In the genomic region with DNA sequence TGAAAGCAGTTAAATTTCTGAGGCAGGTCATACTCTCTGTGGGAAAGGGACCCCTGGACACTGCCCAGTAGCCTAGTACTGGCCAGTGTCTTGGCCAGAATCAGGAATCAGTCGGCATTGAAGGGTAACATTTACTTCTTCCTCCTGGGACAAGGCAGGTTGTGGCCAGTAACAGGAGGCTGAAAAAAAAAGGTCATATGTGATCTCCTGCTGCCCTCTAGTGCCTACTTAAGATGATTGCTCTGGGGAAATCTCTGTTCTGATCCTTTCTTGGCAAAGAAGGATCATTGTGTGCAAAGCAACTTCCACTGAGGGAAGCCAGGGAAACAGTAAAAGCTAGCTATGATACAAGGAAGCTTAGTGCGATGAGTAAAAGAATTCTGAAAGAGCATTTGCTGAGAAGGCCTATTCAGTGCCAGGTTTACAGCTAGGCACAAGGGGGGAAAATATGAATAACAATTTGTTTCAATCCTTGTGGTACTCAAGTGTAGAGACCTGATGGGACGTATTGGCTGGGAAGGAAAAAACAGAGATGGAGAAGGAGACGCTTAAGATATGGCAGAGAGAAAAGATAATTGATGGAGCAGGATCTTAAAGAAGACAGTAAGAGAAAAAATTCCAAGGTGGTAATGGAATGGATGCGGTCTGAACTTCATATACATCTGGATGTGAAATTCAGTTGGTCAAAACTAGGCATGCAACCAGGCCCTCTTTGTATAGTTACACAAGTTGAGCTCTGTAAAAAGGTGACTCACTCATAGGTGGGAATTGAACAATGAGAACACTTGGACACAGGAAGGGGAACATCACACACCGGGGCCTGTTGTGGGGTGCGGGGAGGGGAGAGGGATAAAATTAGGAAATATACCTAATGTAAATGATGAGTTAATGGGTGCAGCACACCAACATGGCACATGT, we compare ENCODE assay signal across 8 cellular contexts.
DNase-seq lines count a peak whose midpoint lies in the region; ATAC-seq, FAIRE-seq and TF ChIP-seq lines count a peak whose summit lies in the region.

No MANE protein-coding gene starts in this region.

- no peaks in the 10 kb centered on the region for H3F3A ChIP-seq in Loucy (ENCODE audit: low read depth)

- H3K4me1 Mint-ChIP-seq in stimulated activated naive CD8-positive, alpha-beta T cell treated with anti-CD3 and anti-CD28 coated beads, Interleukin-15, amount 100 ng/mL, for 72 hours = no peaks in the 10 kb centered on the region
- H3K4me1 Mint-ChIP-seq in memory B cell = no peaks in the 10 kb centered on the region

- H3K79me2 ChIP-seq in Loucy (ENCODE audit: insufficient read depth, low read length) = no peaks in the 10 kb centered on the region

- H3K36me3 Mint-ChIP-seq in memory B cell = no peaks in the 10 kb centered on the region

- FAIRE-seq in H54 (lab: Jason Lieb, UNC) (peak; percentile 100), endometrium (lab: Jason Lieb, UNC) (peak; percentile 89)

- no peaks in the 10 kb centered on the region for H3K27me3 ChIP-seq in Loucy (ENCODE audit: insufficient read depth, low read length, poor library complexity, severe bottlenecking)

- no peaks in the 10 kb centered on the region for H3K27me3 Mint-ChIP-seq in stimulated activated naive CD8-positive, alpha-beta T cell treated with anti-CD3 and anti-CD28 coated beads, Interleukin-15, amount 100 ng/mL, for 72 hours
- H3K27me3 Mint-ChIP-seq in memory B cell = no peaks in the 10 kb centered on the region

- TF ChIP-seq CTCF in Loucy (conservative IDR thresholded peaks at IDR 0.05; ENCODE audit: low read length) = peak; percentile 82

- peak; percentile 63 for ATAC-seq in stimulated activated naive CD8-positive, alpha-beta T cell treated with anti-CD3 and anti-CD28 coated beads, Interleukin-15, amount 100 ng/mL, for 72 hours
- no peak for ATAC-seq in stimulated activated naive CD8-positive, alpha-beta T cell treated with anti-CD3 and anti-CD28 coated beads, Interleukin-15, Interleukin-2, amounts not matched to agents 100 U/mL and 50 U/mL, for 24 hours
- ATAC-seq in memory B cell (ENCODE audit: low read depth) = peak; percentile 22

- H3K36me3 ChIP-seq in Loucy (ENCODE audit: insufficient read depth, low read length) = no peaks in the 10 kb centered on the region

- no peak overlapping the region for H2AFZ ChIP-seq in Loucy (ENCODE audit: low read length)

- no peaks in the 10 kb centered on the region for H3K9me2 ChIP-seq in Loucy (replicated peaks; ENCODE audit: low read depth, low read length)

- no peak overlapping the region for H3K27ac Mint-ChIP-seq in stimulated activated naive CD8-positive, alpha-beta T cell treated with anti-CD3 and anti-CD28 coated beads, Interleukin-15, amount 100 ng/mL, for 72 hours
- H3K27ac Mint-ChIP-seq in memory B cell = no peak overlapping the region

- H3K9me3 Mint-ChIP-seq in stimulated activated naive CD8-positive, alpha-beta T cell treated with anti-CD3 and anti-CD28 coated beads, Interleukin-15, amount 100 ng/mL, for 72 hours = no peaks in the 10 kb centered on the region
- H3K9me3 Mint-ChIP-seq in memory B cell = no peaks in the 10 kb centered on the region

- no peak overlapping the region for H3K4me2 ChIP-seq in Loucy (ENCODE audit: low read depth, low read length, poor library complexity, severe bottlenecking)

- no peaks in the 10 kb centered on the region for H4K20me1 ChIP-seq in Loucy (ENCODE audit: insufficient read depth, low read length, poor library complexity, severe bottlenecking)

- H3K4me1 ChIP-seq in Loucy (ENCODE audit: insufficient read depth, low read length, poor library complexity, severe bottlenecking) = no peaks in the 10 kb centered on the region

- no peak overlapping the region for H3K9ac ChIP-seq in Loucy (ENCODE audit: low read depth, low read length, poor library complexity, severe bottlenecking)

- H3K9me3 ChIP-seq in Loucy (ENCODE audit: insufficient read depth, low read depth, low read length) = no peaks in the 10 kb centered on the region

- DNase-seq in stimulated activated naive CD8-positive, alpha-beta T cell treated with anti-CD3 and anti-CD28 coated beads, Interleukin-15, amount 100 ng/mL, for 72 hours = peak in 1 of 2 donors; percentile 13
- no peak for DNase-seq in stimulated activated naive CD8-positive, alpha-beta T cell treated with anti-CD3 and anti-CD28 coated beads, Interleukin-15, Interleukin-2, amounts not matched to agents 100 U/mL and 50 U/mL, for 24 hours
- peak; percentile 87 for DNase-seq in H54 (ENCODE audit: insufficient read length, low spot score)
- peak; percentile 38 for DNase-seq in RPMI8226
- peak; percentile 12 to 23 for DNase-seq in memory B cell (ENCODE audit: low spot score in 2 of 2)
- DNase-seq in GOT3 (lab: John Stamatoyannopoulos, UW) = no peak

- H3K4me3 ChIP-seq in Loucy (ENCODE audit: low read length, poor library complexity, severe bottlenecking) = no peak overlapping the region

- no peak for TF ChIP-seq POLR2A in H54 (IDR thresholded peaks at IDR 0.05; ENCODE audit: low read depth, low read length)

- H3K4me3 Mint-ChIP-seq in stimulated activated naive CD8-positive, alpha-beta T cell treated with anti-CD3 and anti-CD28 coated beads, Interleukin-15, amount 100 ng/mL, for 72 hours = no peak overlapping the region
- no peak overlapping the region for H3K4me3 Mint-ChIP-seq in memory B cell

Comparison
In these comparisons a context has a peak if more than half of its experiments do, and no peak if none do; other contexts are left out.
1. DNase-seq: peak in H54 (single experiment), RPMI8226 (single experiment) and memory B cell (2 of 2); none in stimulated activated naive CD8-positive, alpha-beta T cell treated with anti-CD3 and anti-CD28 coated beads, Interleukin-15, Interleukin-2, amounts not matched to agents 100 U/mL and 50 U/mL, for 24 hours (single experiment) and GOT3 (single experiment).